ENCODE assay signal across 8 cellular contexts in the genomic region with DNA sequence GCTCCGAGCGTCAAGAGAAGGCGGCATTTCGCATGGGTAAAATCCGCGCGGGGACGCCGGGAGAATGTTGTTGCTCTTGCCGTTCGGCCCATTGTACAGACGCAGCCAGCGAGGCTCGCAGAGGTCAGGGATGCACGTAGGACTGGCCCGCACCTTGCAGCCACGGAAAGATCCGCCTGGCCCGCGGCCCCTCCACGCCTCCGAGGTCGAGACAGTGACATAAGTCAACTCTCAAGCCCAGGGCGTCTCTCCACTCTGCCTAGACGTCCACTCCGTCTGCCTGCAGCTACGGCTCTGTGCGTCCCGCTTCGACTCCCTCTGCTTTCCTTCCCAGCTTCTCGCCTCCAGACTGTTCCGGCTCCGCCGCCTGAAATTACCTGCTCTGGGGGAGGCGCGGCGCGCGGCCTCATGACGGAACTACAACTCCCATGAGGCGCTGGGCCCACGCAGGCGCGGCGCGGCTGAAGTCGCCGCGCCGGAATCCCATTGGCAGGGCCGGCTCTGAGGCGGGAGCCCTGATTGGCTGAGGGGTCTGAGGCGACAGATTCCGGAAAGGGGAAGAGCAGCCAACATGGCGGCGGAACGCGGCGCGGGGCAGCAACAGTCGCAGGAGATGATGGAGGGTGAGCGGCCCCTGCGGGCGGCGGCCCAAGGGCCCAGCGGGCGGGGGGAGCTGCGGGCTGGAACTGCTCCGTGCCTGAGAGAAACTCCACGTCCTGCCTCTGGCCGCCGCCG. TPM values are rescaled to one million over a fixed set of nuclear protein-coding genes. Genes with fewer than 3 reads are reported as not detected.
A peak's percentile ranks its signal among the peaks of the same experiment; 100 is the strongest.
DNase-seq lines count a peak whose midpoint lies in the region; ATAC-seq and TF ChIP-seq lines count a peak whose summit lies in the region.

Gene PPP1R7 (plus strand): TSS at position 543 of the 735 bp plus-strand sequence. CDS start 29 bp downstream, at position 572.

- H3K27ac ChIP-seq in coronary artery = peak within 1 kb of the TSS; percentile 73 to 87

- TF ChIP-seq CTCF in coronary artery (IDR thresholded peaks at IDR 0.05) = no peak

- H3K27ac Mint-ChIP-seq in activated CD4-positive, alpha-beta T cell treated with anti-CD3 and anti-CD28 coated beads, Interleukin-2, amount 10 ng/mL, durations not matched to agents 24 days and 14 days = peak within 1 kb of the TSS; percentile 97

- H3K4me3 Mint-ChIP-seq in activated CD4-positive, alpha-beta T cell treated with anti-CD3 and anti-CD28 coated beads, Interleukin-2, amount 10 ng/mL, durations not matched to agents 24 days and 14 days = peak within 1 kb of the TSS; percentile 96

- DNase-seq in C1 segment of cervical spinal cord (lab: John Stamatoyannopoulos, UW) (peak; percentile 60 to 96 (median 92)), NCI-H526 treated with DMSO at 0.1 percent for 48 hours (lab: John Stamatoyannopoulos, UW) (peak; percentile 95), coronary artery (ENCODE audit: low spot score) (peak; percentile 96), left kidney (ENCODE audit: low read depth, low spot score) (peak; percentile 98)
- DNase-seq in activated CD4-positive, alpha-beta T cell treated with anti-CD3 and anti-CD28 coated beads, Interleukin-2, amount 10 ng/mL, durations not matched to agents 24 days and 14 days = peak; percentile 98
- DNase-seq in stimulated activated CD4-positive, alpha-beta T cell treated with anti-CD3 and anti-CD28 coated beads, Interleukin-2, amount 100 ng/mL, for 24 hours = peak; percentile 94 to 95

- intact Hi-C loops in activated CD4-positive, alpha-beta T cell treated with anti-CD3 and anti-CD28 coated beads, Interleukin-2, amount 10 ng/mL, durations not matched to agents 24 days and 14 days (cut with micrococcal nuclease) = loop anchor here (1.0 to 5.0 kb wide), 7 partner anchors 23 to 583 kb away; partner anchors contain the start of genes FARP2, HDLBP, MTERF4 and RNPEPL1

- no peaks in the 10 kb centered on the region for H3K27me3 Mint-ChIP-seq in activated CD4-positive, alpha-beta T cell treated with anti-CD3 and anti-CD28 coated beads, Interleukin-2, amount 10 ng/mL, durations not matched to agents 24 days and 14 days

- H3K9me3 Mint-ChIP-seq in activated CD4-positive, alpha-beta T cell treated with anti-CD3 and anti-CD28 coated beads, Interleukin-2, amount 10 ng/mL, durations not matched to agents 24 days and 14 days = no peaks in the 10 kb centered on the region

- H3K4me3 ChIP-seq in coronary artery = peak within 1 kb of the TSS; percentile 93

- ATAC-seq in GM19324 (IDR thresholded peaks at IDR 0.05; ENCODE audit: low FRiP score, unreplicated experiment) (peak; percentile 77), HG03469 (IDR thresholded peaks at IDR 0.05; ENCODE audit: unreplicated experiment) (peak; percentile 56)

- H3K36me3 Mint-ChIP-seq in activated CD4-positive, alpha-beta T cell treated with anti-CD3 and anti-CD28 coated beads, Interleukin-2, amount 10 ng/mL, durations not matched to agents 24 days and 14 days (ENCODE audit: low read depth) = peaks cover 16% of the 10 kb centered on the region

- H3K4me1 Mint-ChIP-seq in activated CD4-positive, alpha-beta T cell treated with anti-CD3 and anti-CD28 coated beads, Interleukin-2, amount 10 ng/mL, durations not matched to agents 24 days and 14 days = peaks cover 49% of the 10 kb centered on the region

RNA-seq across cellular contexts. Expression of gene PPP1R7, which starts in this region (rescaled TPM):
- total RNA-seq in activated CD4-positive, alpha-beta T cell treated with anti-CD3 and anti-CD28 coated beads, Interleukin-2, amount 10 ng/mL, durations not matched to agents 24 days and 14 days = 111 and 113 TPM in 2 replicates

Comparison
In these comparisons a context has a peak if more than half of its experiments do, and no peak if none do; other contexts are left out.
1. Peak in every context shown above with its lines: DNase-seq, ATAC-seq, H3K4me3 ChIP-seq and H3K27ac ChIP-seq.